Comparison of ENCODE assay signal across 1 cellular context in genomic region chr10:35371731-35372130, GRCh38.
TF ChIP-seq lines count a peak whose summit lies in the region.

No MANE protein-coding gene starts in this region.

TF ChIP-seq in SK-N-SH treated with all-trans-retinoic acid at 6 μM for 48 hours, 23 proteins besides CTCF, POLR2A, EP300 and RAD21 (continued from another document):
- TF ChIP-seq, protein P1, sequence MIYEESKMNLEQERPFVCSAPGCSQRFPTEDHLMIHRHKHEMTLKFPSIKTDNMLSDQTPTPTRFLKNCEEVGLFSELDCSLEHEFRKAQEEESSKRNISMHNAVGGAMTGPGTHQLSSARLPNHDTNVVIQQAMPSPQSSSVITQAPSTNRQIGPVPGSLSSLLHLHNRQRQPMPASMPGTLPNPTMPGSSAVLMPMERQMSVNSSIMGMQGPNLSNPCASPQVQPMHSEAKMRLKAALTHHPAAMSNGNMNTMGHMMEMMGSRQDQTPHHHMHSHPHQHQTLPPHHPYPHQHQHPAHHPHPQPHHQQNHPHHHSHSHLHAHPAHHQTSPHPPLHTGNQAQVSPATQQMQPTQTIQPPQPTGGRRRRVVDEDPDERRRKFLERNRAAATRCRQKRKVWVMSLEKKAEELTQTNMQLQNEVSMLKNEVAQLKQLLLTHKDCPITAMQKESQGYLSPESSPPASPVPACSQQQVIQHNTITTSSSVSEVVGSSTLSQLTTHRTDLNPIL (CRISPR knock-in tag; IDR thresholded peaks at IDR 0.05; ENCODE audit: low read depth) = no peak
- TF ChIP-seq ZFP30 (CRISPR knock-in tag; IDR thresholded peaks at IDR 0.05) = no peak
